Comparison of ENCODE assay signal across 9 cellular contexts in the genomic region with DNA sequence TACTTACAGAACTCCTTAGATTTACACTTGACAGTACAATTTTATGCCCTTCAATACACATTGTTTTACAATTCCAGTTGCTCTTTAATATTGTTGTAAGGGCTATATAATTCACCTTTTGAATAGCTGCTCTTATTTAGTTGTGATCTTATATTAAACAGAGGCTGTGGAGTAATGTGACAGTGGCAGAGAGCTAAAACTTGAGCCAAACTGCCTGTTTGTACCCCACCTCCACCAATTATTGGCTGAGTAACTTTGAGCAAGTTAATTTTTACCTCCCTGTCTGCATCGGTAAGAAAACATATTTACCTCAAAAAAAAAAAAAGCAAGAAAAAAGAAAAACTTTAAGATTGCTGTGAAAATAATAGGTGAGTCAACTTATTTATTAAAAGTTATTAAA. TPM values are rescaled to one million over a fixed set of nuclear protein-coding genes. Genes with fewer than 3 reads are reported as not detected.
A peak's percentile ranks its signal among the peaks of the same experiment; 100 is the strongest.
DNase-seq lines count a peak whose midpoint lies in the region; ATAC-seq, FAIRE-seq and TF ChIP-seq lines count a peak whose summit lies in the region.
"Had no signal": no experiment of that assay in that cellular context is flagged by ENCODE, and none has a peak within 500 bp of the region (broad histone marks: within the 10 kb centered on the region; RNA-seq: fewer than 3 reads in every experiment).

No MANE protein-coding gene starts in this region.

- ATAC-seq in T-cell (replicated peaks in 1 of 4): no peak
- ATAC-seq in HG03442 (IDR thresholded peaks at IDR 0.05; ENCODE audit: unreplicated experiment): no peak
- ATAC-seq in GM21717 (IDR thresholded peaks at IDR 0.05; ENCODE audit: unreplicated experiment): no peak
- ATAC-seq in GM18505 (IDR thresholded peaks at IDR 0.05; ENCODE audit: unreplicated experiment): no peak

- H3K9ac ChIP-seq in fibroblast of lung (ENCODE audit: insufficient read depth, low read length): no peak overlapping the region

- FAIRE-seq in GM18507 (lab: Jason Lieb, UNC): peak; percentile 33

- H3K4me3 ChIP-seq in fibroblast of lung (replicated peaks in 1 of 4; ENCODE audit: control extremely low read depth in 1 of 4, insufficient read depth in 1 of 4, low read depth in 3 of 4, low read length in 4 of 4): peak overlapping the region; percentile 48 to 97 (median 66)

- DNase-seq in GM18507 (ENCODE audit: extremely low spot score, insufficient read length, low read depth) (no peak), T-cell (no peak), fibroblast of lung (ENCODE audit: low read depth in 2 of 2) (no peak), progenitor cell of endocrine pancreas (ENCODE audit: low spot score, unreplicated experiment) (no peak), cortex of kidney (lab: John Stamatoyannopoulos, UW) (no peak)
- DNase-seq: NCI-H2029 had no signal

- CTCF ChIA-PET in T-cell (lab: Charles Lee): interaction anchor here in 1 of 2 donors (0.5 to 1.3 kb wide), 5 partner anchors 14 to 159 kb away, joined by 3 to 13 read pairs (median 4); no protein-coding TSS in a partner anchor

- no peaks in the 10 kb centered on the region for H3K27me3 Mint-ChIP-seq in T-cell
- H3K27me3 Mint-ChIP-seq in progenitor cell of endocrine pancreas: peaks cover 7% of the 10 kb centered on the region

- no peaks in the 10 kb centered on the region for H3K36me3 ChIP-seq in fibroblast of lung (ENCODE audit: control insufficient read depth, insufficient read depth, low read length)

- peaks cover 64% of the 10 kb centered on the region for H3K79me2 ChIP-seq in fibroblast of lung (ENCODE audit: control insufficient read depth, insufficient read depth, low read length)

- no peaks in the 10 kb centered on the region for H3K9me3 Mint-ChIP-seq in T-cell
- peaks cover 4% of the 10 kb centered on the region for H3K9me3 Mint-ChIP-seq in progenitor cell of endocrine pancreas (ENCODE audit: low read depth)

- H3K36me3 Mint-ChIP-seq in T-cell: peaks cover 6% of the 10 kb centered on the region
- no peaks in the 10 kb centered on the region for H3K36me3 Mint-ChIP-seq in progenitor cell of endocrine pancreas (ENCODE audit: insufficient read depth)

- H3K4me1 ChIP-seq in fibroblast of lung (ENCODE audit: control insufficient read depth, extremely low read depth, insufficient read depth, low read length): peaks cover 6% of the 10 kb centered on the region

- no peak for TF ChIP-seq CTCF in fibroblast of lung (conservative IDR thresholded peaks at IDR 0.05 in 1 of 2, IDR thresholded peaks at IDR 0.05 in 1 of 2; ENCODE audit: low read depth in 1 of 2, low read length in 2 of 2)
- TF ChIP-seq CTCF in progenitor cell of endocrine pancreas (IDR thresholded peaks at IDR 0.05; ENCODE audit: unreplicated experiment): no peak

- H3K4me2 ChIP-seq in fibroblast of lung (ENCODE audit: extremely low read depth, insufficient read depth, low read length): peak overlapping the region; percentile 61

- peak overlapping the region; percentile 97 to 98 for H3K27ac Mint-ChIP-seq in T-cell
- H3K27ac Mint-ChIP-seq in progenitor cell of endocrine pancreas: peak overlapping the region; percentile 50

- H3K4me3 Mint-ChIP-seq in T-cell (peak overlapping the region; percentile 93 to 98 (median 95)), progenitor cell of endocrine pancreas (ENCODE audit: low read depth) (peak overlapping the region; percentile 93)

- POLR2A ChIA-PET in T-cell (lab: Charles Lee): interaction anchor here (0.6 to 3.0 kb wide), 5 partner anchors 9 to 303 kb away, joined by 3 to 17 read pairs (median 4); a partner anchor contains a TSS

- no peaks in the 10 kb centered on the region for H3K27me3 ChIP-seq in fibroblast of lung (ENCODE audit: control insufficient read depth, insufficient read depth, low read length)

- no peaks in the 10 kb centered on the region for H3K9me3 ChIP-seq in fibroblast of lung (ENCODE audit: control insufficient read depth, insufficient read depth, low read depth, low read length)

- H3K4me1 Mint-ChIP-seq in T-cell (peaks cover 66 to 89% (median 76%) of the 10 kb centered on the region in 3 donors), progenitor cell of endocrine pancreas (ENCODE audit: low read depth) (peaks cover 20% of the 10 kb centered on the region)

- H2AFZ ChIP-seq in fibroblast of lung (ENCODE audit: low read length): no peak overlapping the region

- no peak overlapping the region for H3K27ac ChIP-seq in fibroblast of lung (ENCODE audit: insufficient read depth, low read length)

- TF ChIP-seq POLR2A in GM18505 (IDR thresholded peaks at IDR 0.05; ENCODE audit: borderline replicate concordance, extremely low read depth, insufficient read depth, insufficient read length): no peak

- H4K20me1 ChIP-seq in fibroblast of lung (ENCODE audit: control insufficient read depth, extremely low read depth, insufficient read depth, low read length): peaks cover 4% of the 10 kb centered on the region

RNA-seq across cellular contexts. Expression of a gene that starts 1.6 kb away (rescaled TPM):
- total RNA-seq in T-cell (10 to 100 TPM; 95.0 to 99.9 (median 97.2) TPM), fibroblast of lung (40.6 and 49.9 TPM in 2 replicates), progenitor cell of endocrine pancreas (94.6 and 103 TPM in 2 replicates)
- 101 and 136 TPM in 2 replicates for polyA plus RNA-seq in fibroblast of lung
- 100 and 151 TPM in 2 replicates for polyA plus RNA-seq in fibroblast of lung (2012)
- 148 and 260 TPM in 2 replicates for polyA minus RNA-seq in fibroblast of lung (ENCODE audit: low replicate concordance)

RNA-seq across cellular contexts. Expression of a gene that starts 56.9 kb away (rescaled TPM):
- total RNA-seq in T-cell (not detected), fibroblast of lung (not detected in 2 replicates), progenitor cell of endocrine pancreas (not detected in 2 replicates)
- polyA plus RNA-seq in fibroblast of lung: not detected in 2 replicates
- polyA plus RNA-seq in fibroblast of lung (2012): not detected in 2 replicates
- polyA minus RNA-seq in fibroblast of lung (ENCODE audit: low replicate concordance): not detected in 2 replicates
